Comparison of ENCODE assay signal across 26 cellular contexts in genomic region chr5:126754609-126755008, GRCh38.
"Had no signal": no experiment of that assay in that cellular context is flagged by ENCODE, and none has a peak within 500 bp of the region (broad histone marks: within the 10 kb centered on the region; RNA-seq: fewer than 3 reads in every experiment).

No MANE protein-coding gene starts in this region.

- H3K4me1 ChIP-seq: parathyroid adenoma, psoas muscle, tibial artery, upper lobe of right lung had no signal

- H3K4me3 ChIP-seq: left lung, lower lobe of right lung, psoas muscle, stomach, tibial artery, upper lobe of right lung had no signal

- H3K9me3 Mint-ChIP-seq: activated CD8-positive, alpha-beta T cell treated with anti-CD3 and anti-CD28 coated beads for 36 hours; activated naive CD4-positive, alpha-beta T cell treated with anti-CD3 and anti-CD28 coated beads, Interleukin-2, amount 50 U/mL, for 24 hours; activated naive CD8-positive, alpha-beta T cell treated with anti-CD3 and anti-CD28 coated beads, Interleukin-2, amount 50 U/mL, for 24 hours; activated T-helper 2 cell treated with anti-CD3 and anti-CD28 coated beads, Interferon-gamma antibody, Interleukin-2, Interleukin-4, amounts not matched to agents 10 μg/mL and 5 μg/mL and 100 μg/mL, durations not matched to agents 14 hours and 24 hours and 36 hours; effector memory CD8-positive, alpha-beta T cell; naive thymus-derived CD8-positive, alpha-beta T cell; neural crest cell; stimulated activated naive B cell treated with anti-CD40 and anti-IgM and Interleukin-4, amounts not matched to agents 10 μg/mL and 1 μg/mL and 100 μg/mL, for 72 hours had no signal

- H3K9me3 ChIP-seq: left lung, lower lobe of right lung, psoas muscle, stomach, tibial artery, upper lobe of right lung had no signal

- H3K36me3 Mint-ChIP-seq: activated naive CD4-positive, alpha-beta T cell treated with anti-CD3 and anti-CD28 coated beads, Interleukin-2, amount 50 U/mL, for 24 hours; naive thymus-derived CD8-positive, alpha-beta T cell; stimulated activated naive B cell treated with anti-CD40 and anti-IgM and Interleukin-4, amounts not matched to agents 10 μg/mL and 1 μg/mL and 100 μg/mL, for 72 hours had no signal

- H3K4me3 Mint-ChIP-seq: activated CD8-positive, alpha-beta T cell treated with anti-CD3 and anti-CD28 coated beads for 36 hours; activated naive CD4-positive, alpha-beta T cell treated with anti-CD3 and anti-CD28 coated beads, Interleukin-2, amount 50 U/mL, for 24 hours; activated naive CD8-positive, alpha-beta T cell treated with anti-CD3 and anti-CD28 coated beads, Interleukin-2, amount 50 U/mL, for 24 hours; effector memory CD8-positive, alpha-beta T cell; naive thymus-derived CD8-positive, alpha-beta T cell; neural crest cell; stimulated activated naive B cell treated with anti-CD40 and anti-IgM and Interleukin-4, amounts not matched to agents 10 μg/mL and 1 μg/mL and 100 μg/mL, for 72 hours; WTC11 had no signal

- DNase-seq: activated CD4-positive, alpha-beta T cell treated with anti-CD3 and anti-CD28 coated beads for 1 hour; activated CD4-positive, alpha-beta T cell treated with anti-CD3 and anti-CD28 coated beads, Interleukin-2, amount 50 U/mL, for 1 hour; activated CD8-positive, alpha-beta T cell treated with anti-CD3 and anti-CD28 coated beads for 36 hours; activated naive CD8-positive, alpha-beta T cell treated with anti-CD3 and anti-CD28 coated beads, Interleukin-2, amount 50 U/mL, for 24 hours; activated T-cell treated with anti-CD3 and anti-CD28 coated beads, Interleukin-2, amount 50 U/mL, for 48 hours; amygdala; caudate nucleus; cortex of kidney; effector memory CD8-positive, alpha-beta T cell; left lung; lower lobe of right lung; mesenchymal stem cell; naive thymus-derived CD8-positive, alpha-beta T cell; occipital lobe; psoas muscle; stimulated activated CD4-positive, alpha-beta T cell treated with anti-CD3 and anti-CD28 coated beads, Interleukin-15, amount 100 ng/mL, for 24 hours; stimulated activated CD4-positive, alpha-beta T cell treated with anti-CD3 and anti-CD28 coated beads, Interleukin-2, amount 100 ng/mL, for 24 hours; stimulated activated naive B cell treated with anti-CD40 and anti-IgM and Interleukin-4, amounts not matched to agents 10 μg/mL and 1 μg/mL and 100 μg/mL, for 72 hours; stomach; tibial artery; upper lobe of right lung had no signal

- H3K4me1 Mint-ChIP-seq: neural crest cell had no signal

- H3K27me3 Mint-ChIP-seq: activated CD8-positive, alpha-beta T cell treated with anti-CD3 and anti-CD28 coated beads for 36 hours; activated naive CD4-positive, alpha-beta T cell treated with anti-CD3 and anti-CD28 coated beads, Interleukin-2, amount 50 U/mL, for 24 hours; activated naive CD8-positive, alpha-beta T cell treated with anti-CD3 and anti-CD28 coated beads, Interleukin-2, amount 50 U/mL, for 24 hours; effector memory CD8-positive, alpha-beta T cell; naive thymus-derived CD8-positive, alpha-beta T cell; stimulated activated naive B cell treated with anti-CD40 and anti-IgM and Interleukin-4, amounts not matched to agents 10 μg/mL and 1 μg/mL and 100 μg/mL, for 72 hours had no signal

- H3K27ac Mint-ChIP-seq: activated CD8-positive, alpha-beta T cell treated with anti-CD3 and anti-CD28 coated beads for 36 hours; activated naive CD4-positive, alpha-beta T cell treated with anti-CD3 and anti-CD28 coated beads, Interleukin-2, amount 50 U/mL, for 24 hours; activated naive CD8-positive, alpha-beta T cell treated with anti-CD3 and anti-CD28 coated beads, Interleukin-2, amount 50 U/mL, for 24 hours; effector memory CD8-positive, alpha-beta T cell; naive thymus-derived CD8-positive, alpha-beta T cell; stimulated activated naive B cell treated with anti-CD40 and anti-IgM and Interleukin-4, amounts not matched to agents 10 μg/mL and 1 μg/mL and 100 μg/mL, for 72 hours; WTC11 had no signal

- H3K27me3 ChIP-seq: left lung, stomach, tibial artery, upper lobe of right lung had no signal

- H3K27ac ChIP-seq: lower lobe of right lung, parathyroid adenoma, psoas muscle, stomach, tibial artery, upper lobe of right lung had no signal

- H3K36me3 ChIP-seq: left lung, lower lobe of right lung, stomach, tibial artery, upper lobe of right lung had no signal
